18 cellular contexts compared by ENCODE assay signal in the genomic region with DNA sequence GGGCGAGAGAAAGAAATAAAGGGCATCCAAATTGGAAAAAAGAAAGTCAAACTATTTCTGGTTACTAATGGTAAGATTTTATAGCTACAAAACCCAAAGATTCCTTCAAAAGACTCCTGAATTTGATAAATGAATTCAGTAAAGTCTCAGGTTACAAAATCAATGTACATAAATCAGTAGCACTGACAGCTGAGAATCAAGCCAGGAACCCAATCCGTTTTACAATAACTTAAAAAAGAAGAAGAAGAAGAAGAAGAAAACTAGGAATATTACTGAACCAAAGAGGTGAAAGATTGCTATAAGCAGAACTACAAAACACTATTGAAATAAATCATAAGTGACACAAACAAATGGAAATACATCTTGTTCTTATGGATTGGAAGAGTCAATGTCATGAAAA.
A peak's percentile ranks its signal among the peaks of the same experiment; 100 is the strongest.
DNase-seq lines count a peak whose midpoint lies in the region; TF ChIP-seq lines count a peak whose summit lies in the region.
"Had no signal": no experiment of that assay in that cellular context is flagged by ENCODE, and none has a peak within 500 bp of the region (broad histone marks: within the 10 kb centered on the region; RNA-seq: fewer than 3 reads in every experiment).

No MANE protein-coding gene starts in this region.

- H3K4me3 Mint-ChIP-seq in nephron progenitor cell: no peak overlapping the region
- H3K4me3 Mint-ChIP-seq: B cell; CD4-positive, alpha-beta T cell; CD8-positive, alpha-beta T cell had no signal

- POLR2A ChIA-PET in HEK293T (lab: Yijun Ruan, JAX): no interaction called here

- H3K27ac Mint-ChIP-seq in nephron progenitor cell: no peak overlapping the region
- H3K27ac Mint-ChIP-seq: B cell; CD4-positive, alpha-beta T cell; CD8-positive, alpha-beta T cell had no signal

- peaks cover 18% of the 10 kb centered on the region for H3K4me1 Mint-ChIP-seq in nephron progenitor cell
- H3K4me1 Mint-ChIP-seq: B cell had no signal

- H3K36me3 Mint-ChIP-seq in nephron progenitor cell (ENCODE audit: low read depth): no peaks in the 10 kb centered on the region
- H3K36me3 Mint-ChIP-seq: CD8-positive, alpha-beta T cell had no signal

- CTCF ChIA-PET in HEK293T (lab: Yijun Ruan, JAX): no interaction called here

- no peak for TF ChIP-seq CTCF in nephron progenitor cell (IDR thresholded peaks at IDR 0.05)

- no peaks in the 10 kb centered on the region for H3K27me3 Mint-ChIP-seq in nephron progenitor cell (ENCODE audit: low read depth, poor library complexity)
- H3K27me3 Mint-ChIP-seq: B cell; CD4-positive, alpha-beta T cell had no signal

- no peaks in the 10 kb centered on the region for H3K9me3 Mint-ChIP-seq in nephron progenitor cell
- H3K9me3 Mint-ChIP-seq: CD4-positive, alpha-beta T cell; CD8-positive, alpha-beta T cell had no signal

- DNase-seq in DMS53 (lab: John Stamatoyannopoulos, UW) (peak; percentile 23), DMS53 treated with DMSO at 0.1 percent for 48 hours (lab: John Stamatoyannopoulos, UW; ENCODE audit: unreplicated experiment) (no peak), HEK293T (ENCODE audit: extremely low spot score) (no peak), left kidney (ENCODE audit: low read depth, low spot score) (peak; percentile 15), DMS 273 treated with DMSO at 0.1 percent for 48 hours (lab: John Stamatoyannopoulos, UW) (no peak), NCI-H128 (lab: John Stamatoyannopoulos, UW; ENCODE audit: unreplicated experiment) (no peak), nephron progenitor cell (no peak)
- DNase-seq: AML-193; Caco-2; Calu3; CD4-positive, alpha-beta T cell; CD8-positive, alpha-beta T cell; DMS153; DMS79; DND-41; EL; GF-D8 had no signal

TF ChIP-seq in HEK293T, 16 proteins besides CTCF, POLR2A, EP300 and RAD21:
- TF ChIP-seq FOXK2 (IDR thresholded peaks at IDR 0.05) (no peak), BHLHE40 (IDR thresholded peaks at IDR 0.05; ENCODE audit: borderline replicate concordance) (no peak), CTBP1 (IDR thresholded peaks at IDR 0.05; ENCODE audit: borderline replicate concordance) (no peak), L3MBTL2 (conservative IDR thresholded peaks at IDR 0.05) (no peak)
- TF ChIP-seq, protein P1, sequence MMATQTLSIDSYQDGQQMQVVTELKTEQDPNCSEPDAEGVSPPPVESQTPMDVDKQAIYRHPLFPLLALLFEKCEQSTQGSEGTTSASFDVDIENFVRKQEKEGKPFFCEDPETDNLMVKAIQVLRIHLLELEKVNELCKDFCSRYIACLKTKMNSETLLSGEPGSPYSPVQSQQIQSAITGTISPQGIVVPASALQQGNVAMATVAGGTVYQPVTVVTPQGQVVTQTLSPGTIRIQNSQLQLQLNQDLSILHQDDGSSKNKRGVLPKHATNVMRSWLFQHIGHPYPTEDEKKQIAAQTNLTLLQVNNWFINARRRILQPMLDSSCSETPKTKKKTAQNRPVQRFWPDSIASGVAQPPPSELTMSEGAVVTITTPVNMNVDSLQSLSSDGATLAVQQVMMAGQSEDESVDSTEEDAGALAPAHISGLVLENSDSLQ (IDR thresholded peaks at IDR 0.05): peak; percentile 94

Comparison
In these comparisons a context has a peak if more than half of its experiments do, and no peak if none do; other contexts are left out.
1. DNase-seq: peak in DMS53 (single experiment) and left kidney (single experiment); none in DMS53 treated with DMSO at 0.1 percent for 48 hours (single experiment), HEK293T (single experiment), DMS 273 treated with DMSO at 0.1 percent for 48 hours (single experiment), NCI-H128 (single experiment) and nephron progenitor cell (single experiment).